In the genomic region with DNA sequence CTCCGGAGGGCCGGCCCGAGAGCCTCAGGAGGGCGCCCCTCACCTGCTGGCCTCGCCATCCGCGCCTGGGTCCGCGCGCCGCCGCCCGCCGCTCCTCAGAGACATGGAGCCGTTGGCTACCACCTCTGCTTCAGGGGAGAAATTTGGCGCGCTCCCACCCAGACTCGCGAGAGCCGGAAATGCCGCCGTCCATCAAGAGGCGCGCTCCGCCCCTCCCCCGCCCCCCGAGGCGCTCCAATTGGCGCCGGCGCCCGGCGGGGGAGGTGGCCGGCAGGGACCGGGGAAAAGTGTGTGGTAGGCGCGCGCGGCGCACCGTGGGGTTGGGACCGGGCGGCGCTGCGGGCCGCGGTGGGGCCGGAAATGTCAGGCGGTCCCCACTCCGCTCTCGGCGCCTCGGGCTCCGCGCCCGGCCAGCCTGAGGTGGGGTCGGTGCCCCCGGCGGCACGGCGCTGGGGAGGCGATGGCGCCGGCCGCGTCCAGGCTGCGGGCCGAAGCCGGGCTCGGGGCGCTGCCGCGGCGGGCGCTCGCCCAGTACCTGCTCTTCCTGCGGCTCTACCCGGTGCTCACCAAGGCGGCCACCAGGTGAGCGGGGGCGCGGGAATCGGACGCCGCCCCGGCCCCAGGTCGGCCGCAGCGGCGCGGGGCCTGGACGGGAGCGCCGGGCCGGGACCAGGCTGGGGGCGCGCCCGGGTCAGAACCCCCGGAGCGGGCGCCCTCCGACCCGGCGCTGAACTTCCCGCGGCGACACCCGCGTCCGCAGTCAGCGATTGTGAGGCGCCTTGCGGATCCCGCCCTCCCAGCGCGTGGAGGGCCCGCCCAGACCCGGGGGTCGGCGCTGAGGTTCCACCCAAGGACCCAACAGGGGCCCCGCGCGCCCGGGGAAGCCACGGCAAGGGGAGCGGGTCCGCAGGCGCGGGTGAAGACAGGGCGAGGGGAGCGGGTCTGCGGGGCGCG, we compare ENCODE assay signal across 8 cellular contexts. TPM values are rescaled to one million over a fixed set of nuclear protein-coding genes. Genes with fewer than 3 reads are reported as not detected.
DNase-seq lines count a peak whose midpoint lies in the region; ATAC-seq and TF ChIP-seq lines count a peak whose summit lies in the region.

A gene with protein sequence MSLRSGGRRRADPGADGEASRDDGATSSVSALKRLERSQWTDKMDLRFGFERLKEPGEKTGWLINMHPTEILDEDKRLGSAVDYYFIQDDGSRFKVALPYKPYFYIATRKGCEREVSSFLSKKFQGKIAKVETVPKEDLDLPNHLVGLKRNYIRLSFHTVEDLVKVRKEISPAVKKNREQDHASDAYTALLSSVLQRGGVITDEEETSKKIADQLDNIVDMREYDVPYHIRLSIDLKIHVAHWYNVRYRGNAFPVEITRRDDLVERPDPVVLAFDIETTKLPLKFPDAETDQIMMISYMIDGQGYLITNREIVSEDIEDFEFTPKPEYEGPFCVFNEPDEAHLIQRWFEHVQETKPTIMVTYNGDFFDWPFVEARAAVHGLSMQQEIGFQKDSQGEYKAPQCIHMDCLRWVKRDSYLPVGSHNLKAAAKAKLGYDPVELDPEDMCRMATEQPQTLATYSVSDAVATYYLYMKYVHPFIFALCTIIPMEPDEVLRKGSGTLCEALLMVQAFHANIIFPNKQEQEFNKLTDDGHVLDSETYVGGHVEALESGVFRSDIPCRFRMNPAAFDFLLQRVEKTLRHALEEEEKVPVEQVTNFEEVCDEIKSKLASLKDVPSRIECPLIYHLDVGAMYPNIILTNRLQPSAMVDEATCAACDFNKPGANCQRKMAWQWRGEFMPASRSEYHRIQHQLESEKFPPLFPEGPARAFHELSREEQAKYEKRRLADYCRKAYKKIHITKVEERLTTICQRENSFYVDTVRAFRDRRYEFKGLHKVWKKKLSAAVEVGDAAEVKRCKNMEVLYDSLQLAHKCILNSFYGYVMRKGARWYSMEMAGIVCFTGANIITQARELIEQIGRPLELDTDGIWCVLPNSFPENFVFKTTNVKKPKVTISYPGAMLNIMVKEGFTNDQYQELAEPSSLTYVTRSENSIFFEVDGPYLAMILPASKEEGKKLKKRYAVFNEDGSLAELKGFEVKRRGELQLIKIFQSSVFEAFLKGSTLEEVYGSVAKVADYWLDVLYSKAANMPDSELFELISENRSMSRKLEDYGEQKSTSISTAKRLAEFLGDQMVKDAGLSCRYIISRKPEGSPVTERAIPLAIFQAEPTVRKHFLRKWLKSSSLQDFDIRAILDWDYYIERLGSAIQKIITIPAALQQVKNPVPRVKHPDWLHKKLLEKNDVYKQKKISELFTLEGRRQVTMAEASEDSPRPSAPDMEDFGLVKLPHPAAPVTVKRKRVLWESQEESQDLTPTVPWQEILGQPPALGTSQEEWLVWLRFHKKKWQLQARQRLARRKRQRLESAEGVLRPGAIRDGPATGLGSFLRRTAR (N-terminal part only) (minus strand): TSS at position 132 of the 954 bp plus-strand sequence. CDS start 27 bp downstream, at position 105.
A gene (plus strand): TSS at position 377 of the 954 bp plus-strand sequence. CDS start 84 bp downstream, at position 461.

- peaks cover 28% of the 10 kb centered on the region for H3K79me2 ChIP-seq in osteoblast (ENCODE audit: insufficient read depth, low read length)

- H3K9me3 ChIP-seq in osteoblast (ENCODE audit: low read depth, low read length): no peaks in the 10 kb centered on the region

- H3K27me3 ChIP-seq in osteoblast (ENCODE audit: insufficient read depth, low read length): no peaks in the 10 kb centered on the region

- ATAC-seq in HG02642 (IDR thresholded peaks at IDR 0.05; ENCODE audit: poor library complexity, unreplicated experiment) (peak; percentile 93), SK-N-SH treated with all-trans-retinoic acid at 6 μM for 48 hours (peak; percentile 99)

- H2AFZ ChIP-seq in osteoblast (ENCODE audit: low read length): peak within 1 kb of the TSS; percentile 62

- H3K4me2 ChIP-seq in osteoblast (ENCODE audit: insufficient read depth, low read length): peak within 1 kb of the TSS; percentile 70

- H3K4me1 ChIP-seq in osteoblast (ENCODE audit: insufficient read depth, low read length): no peaks in the 10 kb centered on the region

- H3K36me3 ChIP-seq in osteoblast (ENCODE audit: insufficient read depth, low read length): no peaks in the 10 kb centered on the region

- no peak within 1 kb of the TSS for H3K27ac ChIP-seq in osteoblast (ENCODE audit: low read depth, low read length)
- no peak within 1 kb of the TSS for H3K27ac ChIP-seq in temporal lobe (ENCODE audit: low read depth, low read length)

- no peaks in the 10 kb centered on the region for H4K20me1 ChIP-seq in osteoblast (ENCODE audit: insufficient read depth, low read length)

- peak; percentile 4 for TF ChIP-seq CTCF in GM12864 (IDR thresholded peaks at IDR 0.05; ENCODE audit: low read depth, low read length, missing control alignments)
- TF ChIP-seq CTCF in osteoblast (IDR thresholded peaks at IDR 0.05; ENCODE audit: extremely low read depth, low read depth, low read length): no peak

- DNase-seq in GM12864 (ENCODE audit: low read depth) (peak; percentile 75), NCI-H1105 (lab: John Stamatoyannopoulos, UW) (peak; percentile 96), glomerular visceral epithelial cell (ENCODE audit: extremely low spot score) (peak; percentile 96), osteoblast (ENCODE audit: insufficient read length, low spot score, missing footprints) (peak; percentile 100)
- DNase-seq in activated naive CD4-positive, alpha-beta T cell treated with anti-CD3 and anti-CD28 coated beads, Interleukin-2, amount 50 U/mL, for 16 hours: peak; percentile 96

- H3K4me3 ChIP-seq in GM12864 (ENCODE audit: low read depth, low read length) (peak within 1 kb of the TSS; percentile 81), osteoblast (ENCODE audit: insufficient read depth, low read length) (peak within 1 kb of the TSS; percentile 75)

TF ChIP-seq in SK-N-SH treated with all-trans-retinoic acid at 6 μM for 48 hours, 23 proteins besides CTCF, POLR2A, EP300 and RAD21:
- TF ChIP-seq, protein P1, sequence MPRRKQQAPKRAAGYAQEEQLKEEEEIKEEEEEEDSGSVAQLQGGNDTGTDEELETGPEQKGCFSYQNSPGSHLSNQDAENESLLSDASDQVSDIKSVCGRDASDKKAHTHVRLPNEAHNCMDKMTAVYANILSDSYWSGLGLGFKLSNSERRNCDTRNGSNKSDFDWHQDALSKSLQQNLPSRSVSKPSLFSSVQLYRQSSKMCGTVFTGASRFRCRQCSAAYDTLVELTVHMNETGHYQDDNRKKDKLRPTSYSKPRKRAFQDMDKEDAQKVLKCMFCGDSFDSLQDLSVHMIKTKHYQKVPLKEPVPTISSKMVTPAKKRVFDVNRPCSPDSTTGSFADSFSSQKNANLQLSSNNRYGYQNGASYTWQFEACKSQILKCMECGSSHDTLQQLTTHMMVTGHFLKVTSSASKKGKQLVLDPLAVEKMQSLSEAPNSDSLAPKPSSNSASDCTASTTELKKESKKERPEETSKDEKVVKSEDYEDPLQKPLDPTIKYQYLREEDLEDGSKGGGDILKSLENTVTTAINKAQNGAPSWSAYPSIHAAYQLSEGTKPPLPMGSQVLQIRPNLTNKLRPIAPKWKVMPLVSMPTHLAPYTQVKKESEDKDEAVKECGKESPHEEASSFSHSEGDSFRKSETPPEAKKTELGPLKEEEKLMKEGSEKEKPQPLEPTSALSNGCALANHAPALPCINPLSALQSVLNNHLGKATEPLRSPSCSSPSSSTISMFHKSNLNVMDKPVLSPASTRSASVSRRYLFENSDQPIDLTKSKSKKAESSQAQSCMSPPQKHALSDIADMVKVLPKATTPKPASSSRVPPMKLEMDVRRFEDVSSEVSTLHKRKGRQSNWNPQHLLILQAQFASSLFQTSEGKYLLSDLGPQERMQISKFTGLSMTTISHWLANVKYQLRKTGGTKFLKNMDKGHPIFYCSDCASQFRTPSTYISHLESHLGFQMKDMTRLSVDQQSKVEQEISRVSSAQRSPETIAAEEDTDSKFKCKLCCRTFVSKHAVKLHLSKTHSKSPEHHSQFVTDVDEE (CRISPR knock-in tag; IDR thresholded peaks at IDR 0.05): 0 out of 2 replicates have a peak, but pooled peaks have one; percentile 30
- TF ChIP-seq TCF4 (CRISPR knock-in tag; IDR thresholded peaks at IDR 0.05; ENCODE audit: borderline replicate concordance): no peak

RNA-seq across cellular contexts. Expression of the first gene that starts in this region (rescaled TPM):
- 15.2 and 22.1 TPM in 2 replicates for total RNA-seq in osteoblast
- 39.8 TPM for total RNA-seq in temporal lobe

RNA-seq across cellular contexts. Expression of the second gene that starts in this region (rescaled TPM):
- total RNA-seq in osteoblast: 10.1 and 10.6 TPM in 2 replicates
- 21.9 TPM for total RNA-seq in temporal lobe
